In genomic region chr4:89739589-89739988, GRCh38 we compare ENCODE assay signal across 22 cellular contexts.
DNase-seq lines count a peak whose midpoint lies in the region; ATAC-seq, FAIRE-seq and TF ChIP-seq lines count a peak whose summit lies in the region.
"Had no signal": no experiment of that assay in that cellular context is flagged by ENCODE, and none has a peak within 500 bp of the region (broad histone marks: within the 10 kb centered on the region; RNA-seq: fewer than 3 reads in every experiment).

No MANE protein-coding gene starts in this region.

- H3K18ac ChIP-seq in IMR-90 (ENCODE audit: low read depth, low read length) = no peak overlapping the region

- dilution Hi-C loops in IMR-90 (cut with HindIII; ENCODE audit: low sequenced_read_pairs, unreplicated experiment) = no loop called here

- H3K56ac ChIP-seq in IMR-90 (ENCODE audit: extremely low read depth, insufficient read depth, low read length) = no peak overlapping the region

- H3K4me3 Mint-ChIP-seq in MCF 10A (ENCODE audit: unreplicated experiment) = no peak overlapping the region
- H3K4me3 Mint-ChIP-seq: CD4-positive, CD25-positive, alpha-beta regulatory T cell; CD8-positive, alpha-beta T cell had no signal

- TF ChIP-seq POLR2A in HepG2 (IDR thresholded peaks at IDR 0.05; ENCODE audit: insufficient read depth in 1 of 2, low read depth in 2 of 2, low read length in 2 of 2) (no peak), right lobe of liver (IDR thresholded peaks at IDR 0.05) (no peak), IMR-90 (IDR thresholded peaks at IDR 0.05; ENCODE audit: low read depth, low read length) (no peak), K562 (conservative IDR thresholded peaks at IDR 0.05) (no peak)

- TF ChIP-seq CTCF in HepG2 (CRISPR knock-in tag; IDR thresholded peaks at IDR 0.05) (no peak), right lobe of liver (IDR thresholded peaks at IDR 0.05) (no peak), IMR-90 (conservative IDR thresholded peaks at IDR 0.05; ENCODE audit: low read depth, low read length) (no peak), K562 (IDR thresholded peaks at IDR 0.05 in 2 of 3, conservative IDR thresholded peaks at IDR 0.05 in 1 of 3; ENCODE audit: insufficient read depth in 2 of 3, low read depth in 1 of 3, low read length in 3 of 3) (no peak), MCF 10A (IDR thresholded peaks at IDR 0.05; ENCODE audit: unreplicated experiment) (no peak)

- H3K4me2 ChIP-seq in HepG2 (ENCODE audit: low read depth, low read length) = no peak overlapping the region
- H3K4me2 ChIP-seq in IMR-90 (ENCODE audit: low read depth, low read length) = no peak overlapping the region
- no peak overlapping the region for H3K4me2 ChIP-seq in K562 (ENCODE audit: insufficient read depth, low read length)

- H3K4ac ChIP-seq in IMR-90 (ENCODE audit: low read depth, low read length) = no peak overlapping the region

- no peak overlapping the region for H3K27ac ChIP-seq in HepG2 (ENCODE audit: extremely low read length, insufficient read depth, low read length)
- H3K27ac ChIP-seq in right lobe of liver = no peak overlapping the region
- H3K27ac ChIP-seq in IMR-90 (ENCODE audit: insufficient read depth, low read length) = no peak overlapping the region
- no peak overlapping the region for H3K27ac ChIP-seq in K562 (ENCODE audit: extremely low read depth, low read depth, low read length)
- H3K27ac ChIP-seq: GM23248 had no signal

- H2BK120ac ChIP-seq in IMR-90 (ENCODE audit: low read depth, low read length) = no peak overlapping the region

- no peaks in the 10 kb centered on the region for H3K4me1 ChIP-seq in HepG2 (ENCODE audit: insufficient read depth, low read length)
- H3K4me1 ChIP-seq in right lobe of liver = no peaks in the 10 kb centered on the region
- no peaks in the 10 kb centered on the region for H3K4me1 ChIP-seq in IMR-90 (ENCODE audit: control insufficient read depth, insufficient read depth, low read length)
- no peaks in the 10 kb centered on the region for H3K4me1 ChIP-seq in K562 (replicated peaks in 1 of 2; ENCODE audit: control insufficient read depth in 2 of 2, insufficient read depth in 2 of 2, low read length in 2 of 2)
- H3K4me1 ChIP-seq: Caco-2 had no signal

- no peak overlapping the region for H2BK15ac ChIP-seq in IMR-90 (ENCODE audit: low read depth, low read length)

- H3K9ac ChIP-seq in HepG2 (ENCODE audit: insufficient read depth, low read depth, low read length) (no peak overlapping the region), IMR-90 (ENCODE audit: low read depth, low read length) (no peak overlapping the region), K562 (ENCODE audit: insufficient read depth in 1 of 2, low read depth in 2 of 2, low read length in 2 of 2) (no peak overlapping the region)
- H3K9ac ChIP-seq: GM23248 had no signal

- no peak overlapping the region for H2BK20ac ChIP-seq in IMR-90 (ENCODE audit: low read depth, low read length)

- peaks cover 11% of the 10 kb centered on the region for H3K4me1 Mint-ChIP-seq in MCF 10A (ENCODE audit: insufficient read depth, unreplicated experiment)
- H3K4me1 Mint-ChIP-seq: CD4-positive, CD25-positive, alpha-beta regulatory T cell had no signal

- ATAC-seq in HepG2 (no peak), right lobe of liver (no peak), IMR-90 (ENCODE audit: low read depth) (no peak), K562 (no peak)
- ATAC-seq: CD8-positive, alpha-beta T cell; GM12878 had no signal

- DNase-seq in HepG2 (ENCODE audit: low spot score) (no peak), right lobe of liver (no peak), IMR-90 (no peak), K562 (ENCODE audit: extremely low read depth in 1 of 4, low spot score in 3 of 4) (no peak), frontal cortex (ENCODE audit: low spot score in 2 of 2) (no peak), NOMO-1 treated with DMSO at 0.1 percent for 48 hours (lab: John Stamatoyannopoulos, UW; ENCODE audit: unreplicated experiment) (no peak), KG1 (lab: John Stamatoyannopoulos, UW) (no peak), MCF 10A (ENCODE audit: unreplicated experiment) (no peak)
- DNase-seq: 8988T; C1 segment of cervical spinal cord; Caco-2; CD4-positive, CD25-positive, alpha-beta regulatory T cell; CD8-positive, alpha-beta T cell; DMS153; DND-41; GDM1; GM23248; H7; HCEC 1CT had no signal

- H2AK9ac ChIP-seq in IMR-90 (replicated peaks; ENCODE audit: low read depth, low read length, poor library complexity) = no peak overlapping the region

- intact Hi-C loops in HepG2 (cut with micrococcal nuclease; ENCODE audit: unreplicated experiment) = no loop called here
- intact Hi-C loops in right lobe of liver (cut with DNase I) = no loop called here
- intact Hi-C loops in IMR-90 (cut with micrococcal nuclease) = no loop called here
- intact Hi-C loops in K562 (cut with micrococcal nuclease) = no loop called here
- intact Hi-C loops in MCF 10A (cut with micrococcal nuclease) = no loop called here

- H4K91ac ChIP-seq in IMR-90 (ENCODE audit: insufficient read depth, low read depth, low read length) = no peak overlapping the region

- H3K9me1 ChIP-seq in IMR-90 (ENCODE audit: insufficient read depth, low read length) = no peaks in the 10 kb centered on the region
- no peaks in the 10 kb centered on the region for H3K9me1 ChIP-seq in K562 (ENCODE audit: control insufficient read depth, insufficient read depth, low read length)

- no peak overlapping the region for H4K8ac ChIP-seq in IMR-90 (ENCODE audit: low read depth in 2 of 2, low read length in 2 of 2)

- H3K9me3 Mint-ChIP-seq in MCF 10A (ENCODE audit: unreplicated experiment) = no peaks in the 10 kb centered on the region
- H3K9me3 Mint-ChIP-seq: CD4-positive, CD25-positive, alpha-beta regulatory T cell had no signal

- H3K14ac ChIP-seq in IMR-90 (replicated peaks; ENCODE audit: low read depth, low read length) = no peak overlapping the region

- H3K36me3 Mint-ChIP-seq in MCF 10A (ENCODE audit: insufficient read depth, unreplicated experiment) = peaks cover 13% of the 10 kb centered on the region
- H3K36me3 Mint-ChIP-seq: CD4-positive, CD25-positive, alpha-beta regulatory T cell; CD8-positive, alpha-beta T cell had no signal

- H2AFZ ChIP-seq in HepG2 (ENCODE audit: low read length) (no peak overlapping the region), IMR-90 (replicated peaks; ENCODE audit: low read length, poor library complexity) (no peak overlapping the region), K562 (ENCODE audit: low read depth, low read length) (no peak overlapping the region)
- H2AFZ ChIP-seq: GM23248 had no signal

- H2AK5ac ChIP-seq in IMR-90 (ENCODE audit: low read depth, low read length) = no peak overlapping the region

- H3K79me2 ChIP-seq in HepG2 (ENCODE audit: insufficient read depth, low read length) (no peaks in the 10 kb centered on the region), K562 (ENCODE audit: control insufficient read depth, insufficient read depth, low read length) (no peaks in the 10 kb centered on the region)

- no peaks in the 10 kb centered on the region for H3K27me3 Mint-ChIP-seq in MCF 10A (ENCODE audit: insufficient read depth, unreplicated experiment)
- H3K27me3 Mint-ChIP-seq: CD4-positive, CD25-positive, alpha-beta regulatory T cell had no signal

- CTCF ChIA-PET in HepG2 (lab: Yijun Ruan, JAX; ENCODE audit: low intra/inter-chr PET ratio, low total read pairs) (no interaction called here), IMR-90 (lab: Yijun Ruan, JAX) (no interaction called here), K562 (lab: Yijun Ruan, JAX; ENCODE audit: low intra/inter-chr PET ratio) (no interaction called here), MCF 10A (lab: Yijun Ruan, JAX) (no interaction called here)

- TF ChIP-seq RAD21 in HepG2 (CRISPR knock-in tag; IDR thresholded peaks at IDR 0.05) = no peak
- TF ChIP-seq RAD21 in IMR-90 (IDR thresholded peaks at IDR 0.05; ENCODE audit: low read length) = no peak
- no peak for TF ChIP-seq RAD21 in K562 (CRISPR knock-in tag; conservative IDR thresholded peaks at IDR 0.05 in 1 of 2, IDR thresholded peaks at IDR 0.05 in 1 of 2)

- H3K36me3 ChIP-seq in HepG2 (replicated peaks in 1 of 2; ENCODE audit: control insufficient read depth in 1 of 2, insufficient read depth in 2 of 2, low read length in 2 of 2) = no peaks in the 10 kb centered on the region
- H3K36me3 ChIP-seq in right lobe of liver = no peaks in the 10 kb centered on the region
- H3K36me3 ChIP-seq in IMR-90 (ENCODE audit: control insufficient read depth, insufficient read depth, low read length) = no peaks in the 10 kb centered on the region
- H3K36me3 ChIP-seq in K562 (ENCODE audit: control insufficient read depth, insufficient read depth, low read length) = no peaks in the 10 kb centered on the region

- POLR2A ChIA-PET in HepG2 (lab: Yijun Ruan, JAX) = no interaction called here
- POLR2A ChIA-PET in IMR-90 (lab: Charles Lee; ENCODE audit: unreplicated experiment) = no interaction called here
- POLR2A ChIA-PET in K562 (lab: Yijun Ruan, JAX) = no interaction called here
- POLR2A ChIA-PET in MCF 10A (lab: Yijun Ruan, JAX) = no interaction called here

- H3K4me3 ChIP-seq in HepG2 (replicated peaks in 1 of 3; ENCODE audit: insufficient read depth in 1 of 3, low read depth in 2 of 3, low read length in 3 of 3) (no peak overlapping the region), right lobe of liver (no peak overlapping the region), IMR-90 (ENCODE audit: insufficient read depth, low read depth, low read length) (no peak overlapping the region), K562 (no peak overlapping the region)
- H3K4me3 ChIP-seq: GM12878, GM23248 had no signal

- BruUV-seq in HepG2 (replicated peaks; lab: Mats Ljungman, UMichigan) = no TSS peak
- BruUV-seq in IMR-90 (replicated peaks; lab: Mats Ljungman, UMichigan) = no TSS peak
- no TSS peak for BruUV-seq in K562 (replicated peaks; lab: Mats Ljungman, UMichigan)
- BruUV-seq in MCF 10A (replicated peaks; lab: Mats Ljungman, UMichigan) = no TSS peak

- H3K27me3 ChIP-seq in HepG2 (ENCODE audit: control insufficient read depth in 1 of 2, insufficient read depth in 2 of 2, low read length in 2 of 2) = no peaks in the 10 kb centered on the region
- no peaks in the 10 kb centered on the region for H3K27me3 ChIP-seq in right lobe of liver
- no peaks in the 10 kb centered on the region for H3K27me3 ChIP-seq in IMR-90 (ENCODE audit: control insufficient read depth, insufficient read depth, low read length)
- no peaks in the 10 kb centered on the region for H3K27me3 ChIP-seq in K562 (ENCODE audit: control insufficient read depth in 2 of 2, insufficient read depth in 2 of 2, low read length in 2 of 2)

- H4K5ac ChIP-seq in IMR-90 (ENCODE audit: low read depth, low read length) = no peak overlapping the region

- no peak overlapping the region for H3K27ac Mint-ChIP-seq in MCF 10A (ENCODE audit: low read depth, unreplicated experiment)
- H3K27ac Mint-ChIP-seq: CD4-positive, CD25-positive, alpha-beta regulatory T cell; CD8-positive, alpha-beta T cell had no signal

- H2BK5ac ChIP-seq in IMR-90 (ENCODE audit: low read depth, low read length, poor library complexity, severe bottlenecking) = no peak overlapping the region

- FAIRE-seq in HepG2 (lab: Jason Lieb, UNC) (no peak), K562 (lab: Jason Lieb, UNC) (no peak), frontal cortex (lab: Jason Lieb, UNC) (peak; percentile 43)
- FAIRE-seq: GM12878, GM19239, H1 had no signal

- in situ Hi-C loops in HepG2 (cut with HindIII; ENCODE audit: extremely low pct_ligation_motif_present, low pct_unique_long_range_greater_than_20kb) (no loop called here), IMR-90 (cut with MboI; ENCODE audit: low sequenced_read_pairs) (no loop called here), K562 (cut with MboI) (no loop called here)

- H3K79me1 ChIP-seq in IMR-90 (ENCODE audit: low read depth in 1 of 2, low read length in 2 of 2) = no peaks in the 10 kb centered on the region

- TF ChIP-seq EP300 in HepG2 (IDR thresholded peaks at IDR 0.05; ENCODE audit: low read depth in 2 of 2, low read length in 2 of 2) (no peak), HepG2 (CRISPR knock-in tag; IDR thresholded peaks at IDR 0.05; ENCODE audit: borderline replicate concordance) (no peak), K562 (IDR thresholded peaks at IDR 0.05; ENCODE audit: low read length) (no peak)

- no peak overlapping the region for H3K23ac ChIP-seq in IMR-90 (ENCODE audit: low read depth, low read length)

- 22% methylated on average over 2 of the region's 2 CpGs for WGBS in HepG2 (ENCODE audit: low lambda C conversion rate)
- 45% methylated on average over 2 of the region's 2 CpGs for WGBS in right lobe of liver (ENCODE audit: insufficient coverage, low coverage, low lambda C conversion rate, missing lambda C conversion rate)
- WGBS in IMR-90 (ENCODE audit: extremely low coverage in 2 of 2, insufficient read length in 1 of 2), 2 experiments = no CpG with 5 or more reads among the region's 2 CpGs
- WGBS in K562 (ENCODE audit: insufficient coverage, low coverage, missing lambda C conversion rate) = 20% methylated on average over 2 of the region's 2 CpGs

- H3K9me3 ChIP-seq in HepG2 (ENCODE audit: low read length) = no peaks in the 10 kb centered on the region
- no peaks in the 10 kb centered on the region for H3K9me3 ChIP-seq in right lobe of liver
- no peaks in the 10 kb centered on the region for H3K9me3 ChIP-seq in IMR-90 (ENCODE audit: control insufficient read depth, insufficient read depth, low read length)
- 0 out of 2 replicates have a peak, but pooled peaks cover 2% of the 10 kb centered on the region for H3K9me3 ChIP-seq in K562 (replicated peaks; ENCODE audit: control insufficient read depth, insufficient read depth, low read depth, low read length)
- H3K9me3 ChIP-seq: Caco-2 had no signal

- H4K20me1 ChIP-seq in HepG2 (ENCODE audit: insufficient read depth, low read length) = no peaks in the 10 kb centered on the region
- H4K20me1 ChIP-seq in IMR-90 (ENCODE audit: insufficient read depth, low read length) = no peaks in the 10 kb centered on the region
- no peaks in the 10 kb centered on the region for H4K20me1 ChIP-seq in K562 (replicated peaks; ENCODE audit: control insufficient read depth, insufficient read depth, low read length)

Comparison
In these comparisons a context has a peak if more than half of its experiments do, and no peak if none do; other contexts are left out.
1. Of the 241 proteins assayed by ChIP-seq in both HepG2 and K562: peak only in HepG2: none; only in K562: none; in both: CEBPB; in neither: 239; mixed calls (peak in some experiments, not most) for 1.